31 cellular contexts compared by ENCODE assay signal in the genomic region with DNA sequence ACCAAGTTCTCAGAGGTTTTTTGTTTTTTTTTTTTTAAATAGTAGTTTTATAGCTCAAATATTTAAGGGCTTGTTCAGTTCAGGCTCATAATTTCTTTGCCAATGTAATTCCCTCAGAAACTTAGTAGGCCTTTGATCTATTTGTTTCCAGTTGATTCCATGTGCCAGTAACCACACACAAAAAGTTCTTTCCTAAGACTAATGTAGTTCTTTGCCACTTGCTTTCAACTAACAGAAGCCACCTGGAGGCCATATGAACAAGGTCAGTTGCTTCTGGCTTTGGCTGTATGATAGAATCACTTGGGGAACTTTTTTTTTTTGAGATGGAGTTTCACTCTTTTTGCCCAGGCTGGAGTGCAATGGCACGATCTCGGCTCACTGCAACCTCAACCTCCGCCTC.
"Had no signal": no experiment of that assay in that cellular context is flagged by ENCODE, and none has a peak within 500 bp of the region (broad histone marks: within the 10 kb centered on the region; RNA-seq: fewer than 3 reads in every experiment).

No MANE protein-coding gene starts in this region.

- H3K4me3 Mint-ChIP-seq: mesothelial cell of epicardium; naive B cell; natural killer cell treated with Interleukin-12 subunit alpha and Interleukin-12 subunit beta and Interleukin-15 and Interleukin-18, amount 100 ng/mL, for 72 hours; neural progenitor cell; stimulated activated naive CD8-positive, alpha-beta T cell treated with anti-CD3 and anti-CD28 coated beads, Interleukin-15, amount 100 ng/mL, for 72 hours had no signal

- H3K4me1 Mint-ChIP-seq: mesothelial cell of epicardium; neural progenitor cell; stimulated activated naive CD8-positive, alpha-beta T cell treated with anti-CD3 and anti-CD28 coated beads, Interleukin-15, amount 100 ng/mL, for 72 hours had no signal

- H3K36me3 ChIP-seq: gastrocnemius medialis, left lung, neural progenitor cell, right atrium auricular region, suprapubic skin, transverse colon, vagina had no signal

- H3K27ac ChIP-seq: coronary artery, esophagus squamous epithelium, gastrocnemius medialis, hepatocyte, left lung, neural progenitor cell, parathyroid adenoma, right atrium auricular region, suprapubic skin, transverse colon, vagina had no signal

- DNase-seq: dermis blood vessel endothelial cell; effector memory CD4-positive, alpha-beta T cell; erythroblast; esophagus squamous epithelium; gastrocnemius medialis; head of caudate nucleus; kidney; left cardiac atrium; left lung; mesenchymal stem cell; mucosa of descending colon; naive B cell; stimulated activated CD4-positive, alpha-beta T cell treated with anti-CD3 and anti-CD28 coated beads, Interleukin-12 subunit alpha, Interleukin-12 subunit beta, amount 100 ng/mL, for 4 hours; stimulated activated CD4-positive, alpha-beta T cell treated with anti-CD3 and anti-CD28 coated beads, Interleukin-1b, Interleukin-23, amount 100 ng/mL, for 48 hours; stimulated activated CD4-positive, alpha-beta T cell treated with anti-CD3 and anti-CD28 coated beads, Interleukin-4, amount 100 ng/mL, for 1 hour; stimulated activated CD8-positive, alpha-beta memory T cell treated with anti-CD3 and anti-CD28 coated beads, Interleukin-4, amount 100 ng/mL, for 48 hours; stimulated activated naive CD4-positive, alpha-beta T cell; stimulated activated naive CD8-positive, alpha-beta T cell treated with anti-CD3 and anti-CD28 coated beads, Interleukin-15, amount 100 ng/mL, for 72 hours; transverse colon had no signal

- H3K27me3 ChIP-seq: esophagus squamous epithelium, gastrocnemius medialis, hepatocyte, left lung, neural progenitor cell, right atrium auricular region, suprapubic skin, transverse colon, vagina had no signal

- H3K36me3 Mint-ChIP-seq: natural killer cell treated with Interleukin-12 subunit alpha and Interleukin-12 subunit beta and Interleukin-15 and Interleukin-18, amount 100 ng/mL, for 72 hours had no signal

- ATAC-seq: gastrocnemius medialis; left lung; mucosa of descending colon; natural killer cell treated with Interleukin-12 subunit alpha and Interleukin-12 subunit beta and Interleukin-15 and Interleukin-18, amount 100 ng/mL, for 72 hours; sciatic nerve; stimulated activated naive CD8-positive, alpha-beta T cell treated with anti-CD3 and anti-CD28 coated beads, Interleukin-15, amount 100 ng/mL, for 72 hours had no signal

- H3K4me1 ChIP-seq: esophagus squamous epithelium, gastrocnemius medialis, left lung, neural progenitor cell, parathyroid adenoma, right atrium auricular region, transverse colon, vagina had no signal

- H3K27ac Mint-ChIP-seq: mesothelial cell of epicardium; natural killer cell treated with Interleukin-12 subunit alpha and Interleukin-12 subunit beta and Interleukin-15 and Interleukin-18, amount 100 ng/mL, for 72 hours; neural progenitor cell; progenitor cell of endocrine pancreas; stimulated activated naive CD8-positive, alpha-beta T cell treated with anti-CD3 and anti-CD28 coated beads, Interleukin-15, amount 100 ng/mL, for 72 hours had no signal

- H3K9me3 Mint-ChIP-seq: mesothelial cell of epicardium; naive B cell; natural killer cell treated with Interleukin-12 subunit alpha and Interleukin-12 subunit beta and Interleukin-15 and Interleukin-18, amount 100 ng/mL, for 72 hours; neural progenitor cell; stimulated activated naive CD8-positive, alpha-beta T cell treated with anti-CD3 and anti-CD28 coated beads, Interleukin-15, amount 100 ng/mL, for 72 hours had no signal

- H3K9me3 ChIP-seq: esophagus squamous epithelium, gastrocnemius medialis, left lung, mucosa of descending colon, right atrium auricular region, suprapubic skin, transverse colon, vagina had no signal

- H3K27me3 Mint-ChIP-seq: naive B cell; natural killer cell treated with Interleukin-12 subunit alpha and Interleukin-12 subunit beta and Interleukin-15 and Interleukin-18, amount 100 ng/mL, for 72 hours; progenitor cell of endocrine pancreas; stimulated activated naive CD8-positive, alpha-beta T cell treated with anti-CD3 and anti-CD28 coated beads, Interleukin-15, amount 100 ng/mL, for 72 hours had no signal

- H3K4me3 ChIP-seq: coronary artery, esophagus squamous epithelium, gastrocnemius medialis, hepatocyte, left lung, mucosa of descending colon, neural progenitor cell, right atrium auricular region, smooth muscle cell, suprapubic skin, transverse colon, vagina had no signal
